ENCODE assay signal across 15 cellular contexts in genomic region chr12:121420109-121420508, GRCh38.
"Had no signal": no experiment of that assay in that cellular context is flagged by ENCODE, and none has a peak within 500 bp of the region (broad histone marks: within the 10 kb centered on the region; RNA-seq: fewer than 3 reads in every experiment).

No MANE protein-coding gene starts in this region.

- H3K4me1 Mint-ChIP-seq: mesothelial cell of epicardium had no signal

- DNase-seq: activated CD4-positive, alpha-beta T cell treated with anti-CD3 and anti-CD28 coated beads, Interleukin-2, amount 50 U/mL, for 48 hours; foreskin melanocyte; head of caudate nucleus; lower lobe of right lung; pancreas; stimulated activated CD4-positive, alpha-beta T cell treated with anti-CD3 and anti-CD28 coated beads, Interleukin-2, amount 100 ng/mL, for 48 hours; stimulated activated naive B cell treated with anti-CD40 and anti-IgM and Interleukin-4, amounts not matched to agents 10 μg/mL and 1 μg/mL and 100 μg/mL, for 72 hours; substantia nigra; uterus; WERI-Rb-1 had no signal

- H3K27me3 ChIP-seq: ascending aorta, pancreas, tibial nerve, uterus had no signal

- H3K9me3 ChIP-seq: ascending aorta, lower lobe of right lung, pancreas, tibial nerve, uterus had no signal

- H3K36me3 ChIP-seq: uterus had no signal

- H3K9me3 Mint-ChIP-seq: mesothelial cell of epicardium; stimulated activated naive B cell treated with anti-CD40 and anti-IgM and Interleukin-4, amounts not matched to agents 10 μg/mL and 1 μg/mL and 100 μg/mL, for 72 hours; T-helper 1 cell treated with Interleukin-12 subunit alpha and Interleukin-12 subunit beta and Interleukin-4 antibody, amounts not matched to agents 30 μg/mL and 1 μg/mL, for 36 hours had no signal

- H3K27ac Mint-ChIP-seq: mesothelial cell of epicardium; T-helper 1 cell treated with Interleukin-12 subunit alpha and Interleukin-12 subunit beta and Interleukin-4 antibody, amounts not matched to agents 30 μg/mL and 1 μg/mL, for 36 hours had no signal

- H3K4me3 Mint-ChIP-seq: mesothelial cell of epicardium; stimulated activated naive B cell treated with anti-CD40 and anti-IgM and Interleukin-4, amounts not matched to agents 10 μg/mL and 1 μg/mL and 100 μg/mL, for 72 hours; T-helper 1 cell treated with Interleukin-12 subunit alpha and Interleukin-12 subunit beta and Interleukin-4 antibody, amounts not matched to agents 30 μg/mL and 1 μg/mL, for 36 hours had no signal

- H3K4me3 ChIP-seq: ascending aorta, lower lobe of right lung, pancreas, tibial nerve, uterus had no signal

- ATAC-seq: lower lobe of right lung; pancreas; stimulated activated naive B cell treated with anti-CD40 and anti-IgM and Interleukin-4, amounts not matched to agents 10 μg/mL and 1 μg/mL and 100 μg/mL, for 72 hours had no signal

- H3K27me3 Mint-ChIP-seq: stimulated activated naive B cell treated with anti-CD40 and anti-IgM and Interleukin-4, amounts not matched to agents 10 μg/mL and 1 μg/mL and 100 μg/mL, for 72 hours had no signal

- H3K27ac ChIP-seq: ascending aorta, epithelial cell of prostate, lower lobe of right lung, pancreas, tibial nerve, uterus, WERI-Rb-1 had no signal

- H3K4me1 ChIP-seq: ascending aorta, lower lobe of right lung, pancreas, tibial nerve, uterus had no signal
